In the genomic region with DNA sequence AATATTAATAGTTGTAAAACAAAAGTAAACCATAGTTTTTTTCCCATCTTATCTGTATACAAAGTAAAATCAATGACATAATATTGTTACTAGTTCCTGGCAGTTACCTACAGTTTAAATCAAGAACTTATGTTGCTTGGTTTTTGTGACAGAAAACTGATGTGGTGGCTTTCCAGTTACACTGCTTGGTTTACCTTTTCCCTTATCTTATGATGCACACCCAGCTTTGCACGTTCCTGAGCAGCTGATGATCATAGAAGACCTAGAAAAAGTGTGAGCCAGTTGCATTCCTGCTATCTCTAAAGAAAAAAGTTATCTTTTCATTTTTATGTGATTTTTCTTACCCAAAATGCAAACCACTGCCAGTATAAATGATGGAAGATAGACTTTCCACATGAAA, we compare ENCODE assay signal across 9 cellular contexts. TPM values are rescaled to one million over a fixed set of nuclear protein-coding genes. Genes with fewer than 3 reads are reported as not detected.
"Had no signal": no experiment of that assay in that cellular context is flagged by ENCODE, and none has a peak within 500 bp of the region (broad histone marks: within the 10 kb centered on the region; RNA-seq: fewer than 3 reads in every experiment).

No MANE protein-coding gene starts in this region.

- FAIRE-seq: G401.6, GM12878, GM12891, GM12892, GM18507, GM19239 had no signal

- ATAC-seq: GM12878 had no signal

- DNase-seq: GDM1, GF-D8 had no signal

- H3K4me3 ChIP-seq: GM12878 had no signal

RNA-seq across cellular contexts. Expression of gene LAMP3, which starts 36.4 kb away (rescaled TPM):
- total RNA-seq: G401 had no signal

RNA-seq across cellular contexts. Expression of gene B3GNT5, which starts 54.1 kb away (rescaled TPM):
- total RNA-seq: G401 had no signal
